Comparison of ENCODE assay signal across 14 cellular contexts in genomic region chr13:60134376-60134775, GRCh38. TPM values are rescaled to one million over a fixed set of nuclear protein-coding genes. Genes with fewer than 3 reads are reported as not detected.
A peak's percentile ranks its signal among the peaks of the same experiment; 100 is the strongest.
DNase-seq lines count a peak whose midpoint lies in the region; ATAC-seq, FAIRE-seq and TF ChIP-seq lines count a peak whose summit lies in the region.
"Had no signal": no experiment of that assay in that cellular context is flagged by ENCODE, and none has a peak within 500 bp of the region (broad histone marks: within the 10 kb centered on the region; RNA-seq: fewer than 3 reads in every experiment).

No MANE protein-coding gene starts in this region.

- no peak overlapping the region for H3K27ac ChIP-seq in GM12878 (ENCODE audit: control insufficient read depth, insufficient read depth)
- peak overlapping the region; percentile 31 for H3K27ac ChIP-seq in osteoblast (ENCODE audit: low read depth, low read length)
- H3K27ac ChIP-seq in PC-9: no peak overlapping the region
- H3K27ac ChIP-seq: heart right ventricle, RWPE1 had no signal

- no peak overlapping the region for H3K4me2 ChIP-seq in GM12878 (ENCODE audit: control insufficient read depth, insufficient read depth)
- peak overlapping the region; percentile 68 for H3K4me2 ChIP-seq in osteoblast (ENCODE audit: insufficient read depth, low read length)
- no peak overlapping the region for H3K4me2 ChIP-seq in PC-9

- intact Hi-C loops in GM12878 (cut with micrococcal nuclease; ENCODE audit: unreplicated experiment): no loop called here
- intact Hi-C loops in PC-9 (cut with micrococcal nuclease; ENCODE audit: unreplicated experiment): no loop called here

- RAD21 ChIA-PET in GM12878 (lab: Charles Lee; ENCODE audit: unreplicated experiment): interaction anchor here (0.9 to 1.2 kb wide), 3 partner anchors 30 to 294 kb away, joined by 3 read pairs; no protein-coding TSS in a partner anchor

- TF ChIP-seq EP300 in GM12878 (IDR thresholded peaks at IDR 0.05; ENCODE audit: borderline replicate concordance in 1 of 2, control insufficient read depth in 1 of 2, low read depth in 2 of 2, low read length in 2 of 2): no peak

- H3K36me3 ChIP-seq in GM12878 (ENCODE audit: control insufficient read depth in 2 of 2, insufficient read depth in 2 of 2, low read length in 1 of 2) (no peaks in the 10 kb centered on the region; a peak in 2 of 4 replicates), osteoblast (ENCODE audit: insufficient read depth, low read length) (peaks cover 9% of the 10 kb centered on the region), PC-9 (ENCODE audit: low read depth) (no peaks in the 10 kb centered on the region)
- H3K36me3 ChIP-seq: heart right ventricle had no signal

- POLR2A ChIA-PET in GM12878 (lab: Charles Lee) (interaction anchor here (1.0 kb wide), 1 partner anchor 9 kb away, joined by 4 read pairs; no protein-coding TSS in a partner anchor), PC-9 (lab: Charles Lee; ENCODE audit: unreplicated experiment) (interaction anchor here (0.7 kb wide), 1 partner anchor 186 kb away, joined by 3 read pairs; no protein-coding TSS in a partner anchor)

- SMC1A ChIA-PET in GM12878 (lab: Charles Lee; ENCODE audit: uncharacterized antibody, unreplicated experiment): interaction anchor here (0.6 to 0.9 kb wide), 3 partner anchors 169 to 454 kb away, joined by 3 read pairs; no protein-coding TSS in a partner anchor

- no peak for TF ChIP-seq POLR2A in GM12878 (IDR thresholded peaks at IDR 0.05; ENCODE audit: low read depth, low read length)

- H3K9ac ChIP-seq in GM12878 (ENCODE audit: control insufficient read depth, insufficient read depth, low read length): no peak overlapping the region

- H3K9me3 ChIP-seq in GM12878 (replicated peaks; ENCODE audit: control insufficient read depth, insufficient read depth, low read length): no peaks in the 10 kb centered on the region
- H3K9me3 ChIP-seq in osteoblast (ENCODE audit: low read depth, low read length): no peaks in the 10 kb centered on the region
- H3K9me3 ChIP-seq in PC-9 (ENCODE audit: insufficient read depth, low read depth): peaks cover 5% of the 10 kb centered on the region
- H3K9me3 ChIP-seq: heart right ventricle had no signal

- 88% methylated on average over 4 of the region's 4 CpGs for WGBS in GM12878 (ENCODE audit: insufficient coverage, insufficient replicate concordance, low lambda C conversion rate, missing lambda C conversion rate)

- peak; percentile 13 for DNase-seq in activated CD4-positive, alpha-beta T cell treated with anti-CD3 and anti-CD28 coated beads for 48 hours
- no peak for DNase-seq in activated CD4-positive, alpha-beta T cell treated with anti-CD3 and anti-CD28 coated beads for 1 hour
- DNase-seq in GM12878 (ENCODE audit: low read depth, low spot score) (no peak), osteoblast (ENCODE audit: insufficient read length, low spot score, missing footprints) (peak; percentile 22), NCI-H1105 (lab: John Stamatoyannopoulos, UW) (no peak), NCI-H774 (lab: John Stamatoyannopoulos, UW) (no peak), PC-9 (no peak)
- DNase-seq: aorta; heart right ventricle; MM.1S; stimulated activated CD4-positive, alpha-beta T cell treated with anti-CD3 and anti-CD28 coated beads, Interleukin-2, amount 100 ng/mL, for 48 hours had no signal

- no peaks in the 10 kb centered on the region; the same call in none of the 2 replicates for H3K79me2 ChIP-seq in GM12878 (ENCODE audit: control insufficient read depth, insufficient read depth, low read length)
- peaks cover 74% of the 10 kb centered on the region for H3K79me2 ChIP-seq in osteoblast (ENCODE audit: insufficient read depth, low read length)
- peaks cover 17% of the 10 kb centered on the region for H3K79me2 ChIP-seq in PC-9 (ENCODE audit: low read depth)

- TF ChIP-seq RAD21 in GM12878 (IDR thresholded peaks at IDR 0.05; ENCODE audit: insufficient read depth, low read depth, low read length): peak; percentile 27; the same call in 1 of the 2 replicates

- no peaks in the 10 kb centered on the region for H4K20me1 ChIP-seq in GM12878 (ENCODE audit: control insufficient read depth, insufficient read depth)
- H4K20me1 ChIP-seq in osteoblast (ENCODE audit: insufficient read depth, low read length): no peaks in the 10 kb centered on the region
- no peaks in the 10 kb centered on the region for H4K20me1 ChIP-seq in PC-9 (ENCODE audit: insufficient read depth)

- H3F3A ChIP-seq in PC-9 (ENCODE audit: insufficient read depth, low read depth): no peaks in the 10 kb centered on the region

- H3K4me3 ChIP-seq in GM12878: no peak overlapping the region
- H3K4me3 ChIP-seq in osteoblast (ENCODE audit: insufficient read depth, low read length): no peak overlapping the region
- H3K4me3 ChIP-seq in PC-9: no peak overlapping the region
- H3K4me3 ChIP-seq: heart right ventricle had no signal

- H2AFZ ChIP-seq in GM12878 (ENCODE audit: control insufficient read depth, low read depth, low read length) (peak overlapping the region; percentile 37), osteoblast (ENCODE audit: low read length) (no peak overlapping the region), PC-9 (no peak overlapping the region)

- no peaks in the 10 kb centered on the region for H3K27me3 ChIP-seq in GM12878 (replicated peaks in 1 of 2; ENCODE audit: control insufficient read depth in 2 of 2, insufficient read depth in 2 of 2, low read length in 1 of 2)
- H3K27me3 ChIP-seq in osteoblast (ENCODE audit: insufficient read depth, low read length): no peaks in the 10 kb centered on the region
- H3K27me3 ChIP-seq in PC-9 (ENCODE audit: insufficient read depth, low read depth): no peaks in the 10 kb centered on the region
- H3K27me3 ChIP-seq: heart right ventricle had no signal

- H3K9me2 ChIP-seq in PC-9 (ENCODE audit: insufficient read depth): no peaks in the 10 kb centered on the region

- no peaks in the 10 kb centered on the region for H3K4me1 ChIP-seq in GM12878 (ENCODE audit: control insufficient read depth, insufficient read depth, low read length)
- H3K4me1 ChIP-seq in osteoblast (ENCODE audit: insufficient read depth, low read length): peaks cover 21% of the 10 kb centered on the region
- no peaks in the 10 kb centered on the region for H3K4me1 ChIP-seq in PC-9 (replicated peaks; ENCODE audit: insufficient read depth)
- H3K4me1 ChIP-seq: heart right ventricle had no signal

- FAIRE-seq in GM12878 (lab: Jason Lieb, UNC): no peak

- ATAC-seq in HG02642 (IDR thresholded peaks at IDR 0.05; ENCODE audit: poor library complexity, unreplicated experiment) (peak; percentile 63), GM12878 (peak; percentile 70)
- ATAC-seq: activated CD4-positive, CD25-positive, alpha-beta regulatory T cell treated with anti-CD3 and anti-CD28 coated beads, Interleukin-2, amount 50 U/mL, for 24 hours; heart right ventricle had no signal

- no TSS peak for BruUV-seq in GM12878 (replicated peaks; lab: Mats Ljungman, UMichigan)
- BruUV-seq in PC-9 (replicated peaks; lab: Mats Ljungman, UMichigan): no TSS peak

- TF ChIP-seq CTCF in GM12878 (IDR thresholded peaks at IDR 0.05 in 2 of 3, conservative IDR thresholded peaks at IDR 0.05 in 1 of 3; ENCODE audit: control insufficient read depth in 2 of 3, extremely low read depth in 1 of 3, insufficient read depth in 1 of 3, low read depth in 3 of 3, low read length in 3 of 3) (0 out of 6 replicates have a peak, but pooled peaks of 1 of the 3 experiments have one; percentile 5), osteoblast (IDR thresholded peaks at IDR 0.05; ENCODE audit: extremely low read depth, low read depth, low read length) (peak; percentile 43), PC-9 (conservative IDR thresholded peaks at IDR 0.05) (no peak)

- in situ Hi-C loops in GM12878 (cut with MboI): no loop called here

- CTCF ChIA-PET in GM12878 (lab: Yijun Ruan, JAX) (interaction anchor here (0.6 to 1.1 kb wide), 5 partner anchors 20 to 210 kb away, joined by 3 to 4 read pairs (median 4); no protein-coding TSS in a partner anchor), PC-9 (lab: Charles Lee) (interaction anchor here (0.5 kb wide), 1 partner anchor 65 kb away, joined by 3 read pairs; no protein-coding TSS in a partner anchor)

TF ChIP-seq in GM12878, 131 proteins besides CTCF, POLR2A, EP300 and RAD21:
- TF ChIP-seq ZNF24 (IDR thresholded peaks at IDR 0.05): no peak
- peak; percentile 70 for TF ChIP-seq RUNX3 (IDR thresholded peaks at IDR 0.05; ENCODE audit: low read length)

RNA-seq across cellular contexts. Expression of gene DIAPH3, which starts 29.4 kb away (rescaled TPM):
- 41.3 and 42.6 TPM in 2 replicates for total RNA-seq in GM12878 (2013; cell fraction: nucleolus; rRNA removed)
- total RNA-seq in GM12878 (2014; rRNA removed) (10.2 and 11.4 TPM in 2 replicates), GM12878 (2014; rRNA removed; fragmentation: Illumina TruSeq; extraction: Trizol) (18.8 and 19.9 TPM in 2 replicates), GM12878 (2021) (17.4 and 17.8 TPM in 2 replicates), osteoblast (8.3 TPM in 2 replicates), PC-9 (2021) (26.4 and 39.3 TPM in 2 replicates)
- 3.4 TPM for polyA plus RNA-seq in GM12878 (2011; ENCODE audit: low read depth)
- polyA plus RNA-seq in GM12878 (2011; rRNA removed) (12.7 and 20.0 TPM in 2 replicates), GM12878 (2014; fragmentation: Illumina TruSeq; extraction: Trizol) (18.2 and 22.0 TPM in 2 replicates), GM12878 (2014; fragmentation: Nextera tagmentation; extraction: Ambion mirVana) (10 to 100 TPM; 10.1 to 13.0 TPM), GM12878 (2014; rRNA removed) (8.8 and 10.8 TPM in 2 replicates), GM12878 (2016; fragmentation: Nextera tagmentation; extraction: Ambion mirVana) (10 to 100 TPM; 21.9 to 25.2 TPM)
- polyA plus RNA-seq in GM12878 (2011; cell fraction: cytosol; rRNA removed): 5.2 and 6.1 TPM in 2 replicates
- 7.3 and 9.7 TPM in 2 replicates for polyA plus RNA-seq in GM12878 (2011; cell fraction: nucleus; rRNA removed)
- 5.6 and 8.1 TPM in 2 replicates for polyA plus RNA-seq in GM12878 (2012)
- polyA minus RNA-seq in GM12878 (2011; rRNA and poly(A)+ RNA removed): 24.7 and 29.4 TPM in 2 replicates
- polyA minus RNA-seq in GM12878 (2011; cell fraction: cytosol; rRNA and poly(A)+ RNA removed): 8.0 and 12.8 TPM in 2 replicates
- 32.6 and 55.9 TPM in 2 replicates for polyA minus RNA-seq in GM12878 (2011; cell fraction: nucleus; rRNA and poly(A)+ RNA removed)

Comparison
In these comparisons a context has a peak if more than half of its experiments do, and no peak if none do; other contexts are left out.
1. DNase-seq: peak in activated CD4-positive, alpha-beta T cell treated with anti-CD3 and anti-CD28 coated beads for 48 hours (single experiment) and osteoblast (single experiment); none in activated CD4-positive, alpha-beta T cell treated with anti-CD3 and anti-CD28 coated beads for 1 hour (single experiment), GM12878 (single experiment), NCI-H1105 (single experiment), NCI-H774 (single experiment) and PC-9 (0 of 2).